14 cellular contexts compared by ENCODE assay signal in genomic region chr7:23378996-23379395, GRCh38.
DNase-seq lines count a peak whose midpoint lies in the region; ATAC-seq and TF ChIP-seq lines count a peak whose summit lies in the region.
"Had no signal": no experiment of that assay in that cellular context is flagged by ENCODE, and none has a peak within 500 bp of the region (broad histone marks: within the 10 kb centered on the region; RNA-seq: fewer than 3 reads in every experiment).

No MANE protein-coding gene starts in this region.

- no peak overlapping the region for H3K4me3 ChIP-seq in CD4-positive, alpha-beta memory T cell (ENCODE audit: low read length in 2 of 2)

- H3K4me1 Mint-ChIP-seq in endothelial cell (ENCODE audit: unreplicated experiment) (peaks cover 8% of the 10 kb centered on the region), mesothelial cell of epicardium (peaks cover 18% of the 10 kb centered on the region)
- peaks cover under 1 to 4% (median 1%) of the 10 kb centered on the region in 4 donors for H3K4me1 Mint-ChIP-seq in CD4-positive, alpha-beta memory T cell

- intact Hi-C loops in CD4-positive, alpha-beta memory T cell (cut with micrococcal nuclease), result no loop called here

- H3K9me3 ChIP-seq in CD4-positive, alpha-beta memory T cell (ENCODE audit: control insufficient read depth in 1 of 2, low read length in 2 of 2), result no peaks in the 10 kb centered on the region
- H3K9me3 ChIP-seq: BE2C had no signal

- H3K36me3 ChIP-seq in CD4-positive, alpha-beta memory T cell (ENCODE audit: insufficient read depth, low read length), result no peaks in the 10 kb centered on the region

- H3K36me3 Mint-ChIP-seq in endothelial cell (ENCODE audit: low read depth, unreplicated experiment) (peaks cover 10% of the 10 kb centered on the region), mesothelial cell of epicardium (peaks cover 28% of the 10 kb centered on the region)
- no peaks in the 10 kb centered on the region for H3K36me3 Mint-ChIP-seq in CD4-positive, alpha-beta memory T cell
- H3K36me3 Mint-ChIP-seq: CD4-positive, CD25-positive, alpha-beta regulatory T cell had no signal

- CTCF ChIA-PET in CD4-positive, alpha-beta memory T cell (lab: Charles Lee; ENCODE audit: partially characterized antibody), result no interaction called here

- TF ChIP-seq CTCF in endothelial cell (IDR thresholded peaks at IDR 0.05; ENCODE audit: unreplicated experiment), result no peak
- TF ChIP-seq CTCF in mesothelial cell of epicardium (IDR thresholded peaks at IDR 0.05; ENCODE audit: unreplicated experiment), result no peak

- POLR2A ChIA-PET in CD4-positive, alpha-beta memory T cell (lab: Charles Lee; ENCODE audit: partially characterized antibody), result no interaction called here

- H3K4me3 Mint-ChIP-seq in endothelial cell (ENCODE audit: unreplicated experiment) (no peak overlapping the region), mesothelial cell of epicardium (no peak overlapping the region)
- H3K4me3 Mint-ChIP-seq in CD4-positive, alpha-beta memory T cell, result no peak overlapping the region
- H3K4me3 Mint-ChIP-seq: H9 had no signal

- H3K27ac ChIP-seq in CD4-positive, alpha-beta memory T cell (ENCODE audit: low read depth, low read length), result no peak overlapping the region

- H3K9me3 Mint-ChIP-seq in endothelial cell (ENCODE audit: unreplicated experiment) (no peaks in the 10 kb centered on the region), mesothelial cell of epicardium (no peaks in the 10 kb centered on the region)
- no peaks in the 10 kb centered on the region for H3K9me3 Mint-ChIP-seq in CD4-positive, alpha-beta memory T cell
- H3K9me3 Mint-ChIP-seq: H9 had no signal

- H3K27me3 ChIP-seq in CD4-positive, alpha-beta memory T cell (ENCODE audit: insufficient read depth, low read length), result no peaks in the 10 kb centered on the region
- H3K27me3 ChIP-seq: BE2C had no signal

- ATAC-seq in GM21619 (IDR thresholded peaks at IDR 0.05; ENCODE audit: unreplicated experiment), result no peak
- no peak for ATAC-seq in GM19324 (IDR thresholded peaks at IDR 0.05; ENCODE audit: low FRiP score, unreplicated experiment)

- H3K27ac Mint-ChIP-seq in endothelial cell (ENCODE audit: unreplicated experiment), result peak overlapping the region; percentile 5
- peak overlapping the region; percentile 16 for H3K27ac Mint-ChIP-seq in mesothelial cell of epicardium
- H3K27ac Mint-ChIP-seq in CD4-positive, alpha-beta memory T cell, result no peak overlapping the region
- H3K27ac Mint-ChIP-seq: CD4-positive, CD25-positive, alpha-beta regulatory T cell had no signal

- DNase-seq in HT-29 (ENCODE audit: low spot score) (peak; percentile 78), endothelial cell (ENCODE audit: low spot score) (no peak), mesothelial cell of epicardium (ENCODE audit: low spot score in 2 of 2, unreplicated experiment in 2 of 2) (no peak), islet precursor cell (no peak)
- DNase-seq in CD4-positive, alpha-beta memory T cell, result no peak
- DNase-seq: ACHN; BE2C; C1 segment of cervical spinal cord; CD4-positive, CD25-positive, alpha-beta regulatory T cell; DMS79 treated with DMSO at 0.1 percent for 48 hours; GF-D8; H9 had no signal

- no peaks in the 10 kb centered on the region for H3K4me1 ChIP-seq in CD4-positive, alpha-beta memory T cell (ENCODE audit: insufficient read depth, low read length)
- H3K4me1 ChIP-seq: BE2C had no signal

- H3K27me3 Mint-ChIP-seq in endothelial cell (ENCODE audit: unreplicated experiment) (no peaks in the 10 kb centered on the region), mesothelial cell of epicardium (ENCODE audit: low read depth) (no peaks in the 10 kb centered on the region)
- peaks cover 3 to 4% of the 10 kb centered on the region in 2 donors for H3K27me3 Mint-ChIP-seq in CD4-positive, alpha-beta memory T cell
- H3K27me3 Mint-ChIP-seq: CD4-positive, CD25-positive, alpha-beta regulatory T cell had no signal

Comparison
In these comparisons a context has a peak if more than half of its experiments do, and no peak if none do; other contexts are left out.
1. H3K27ac Mint-ChIP-seq: peak in endothelial cell (single experiment) and mesothelial cell of epicardium (single experiment); none in CD4-positive, alpha-beta memory T cell (0 of 7).